1 cellular context compared by ENCODE assay signal in the genomic region with DNA sequence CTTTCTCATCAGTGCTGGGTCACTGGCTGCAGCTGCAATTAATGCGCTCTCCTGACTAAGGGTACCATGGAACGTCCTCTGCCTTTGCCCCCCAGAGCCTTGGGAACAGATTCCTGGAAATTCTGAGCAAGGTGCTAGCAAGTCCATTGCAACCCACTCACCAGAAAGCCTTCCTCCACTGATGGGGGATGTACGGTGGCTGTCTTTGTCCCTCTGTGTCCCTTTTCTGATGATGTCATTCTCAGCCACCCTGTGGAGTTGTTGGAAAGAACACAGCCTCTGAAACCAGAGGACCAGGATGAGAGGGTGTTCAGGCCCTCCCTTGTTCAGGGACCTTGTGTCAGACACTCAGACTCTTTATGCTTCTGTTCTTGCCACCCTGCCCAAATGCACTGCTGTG.
TF ChIP-seq lines count a peak whose summit lies in the region.

No MANE protein-coding gene starts in this region.

TF ChIP-seq in K562, 482 proteins besides CTCF, POLR2A, EP300 and RAD21 (continued from another document):
- TF ChIP-seq, protein P1, sequence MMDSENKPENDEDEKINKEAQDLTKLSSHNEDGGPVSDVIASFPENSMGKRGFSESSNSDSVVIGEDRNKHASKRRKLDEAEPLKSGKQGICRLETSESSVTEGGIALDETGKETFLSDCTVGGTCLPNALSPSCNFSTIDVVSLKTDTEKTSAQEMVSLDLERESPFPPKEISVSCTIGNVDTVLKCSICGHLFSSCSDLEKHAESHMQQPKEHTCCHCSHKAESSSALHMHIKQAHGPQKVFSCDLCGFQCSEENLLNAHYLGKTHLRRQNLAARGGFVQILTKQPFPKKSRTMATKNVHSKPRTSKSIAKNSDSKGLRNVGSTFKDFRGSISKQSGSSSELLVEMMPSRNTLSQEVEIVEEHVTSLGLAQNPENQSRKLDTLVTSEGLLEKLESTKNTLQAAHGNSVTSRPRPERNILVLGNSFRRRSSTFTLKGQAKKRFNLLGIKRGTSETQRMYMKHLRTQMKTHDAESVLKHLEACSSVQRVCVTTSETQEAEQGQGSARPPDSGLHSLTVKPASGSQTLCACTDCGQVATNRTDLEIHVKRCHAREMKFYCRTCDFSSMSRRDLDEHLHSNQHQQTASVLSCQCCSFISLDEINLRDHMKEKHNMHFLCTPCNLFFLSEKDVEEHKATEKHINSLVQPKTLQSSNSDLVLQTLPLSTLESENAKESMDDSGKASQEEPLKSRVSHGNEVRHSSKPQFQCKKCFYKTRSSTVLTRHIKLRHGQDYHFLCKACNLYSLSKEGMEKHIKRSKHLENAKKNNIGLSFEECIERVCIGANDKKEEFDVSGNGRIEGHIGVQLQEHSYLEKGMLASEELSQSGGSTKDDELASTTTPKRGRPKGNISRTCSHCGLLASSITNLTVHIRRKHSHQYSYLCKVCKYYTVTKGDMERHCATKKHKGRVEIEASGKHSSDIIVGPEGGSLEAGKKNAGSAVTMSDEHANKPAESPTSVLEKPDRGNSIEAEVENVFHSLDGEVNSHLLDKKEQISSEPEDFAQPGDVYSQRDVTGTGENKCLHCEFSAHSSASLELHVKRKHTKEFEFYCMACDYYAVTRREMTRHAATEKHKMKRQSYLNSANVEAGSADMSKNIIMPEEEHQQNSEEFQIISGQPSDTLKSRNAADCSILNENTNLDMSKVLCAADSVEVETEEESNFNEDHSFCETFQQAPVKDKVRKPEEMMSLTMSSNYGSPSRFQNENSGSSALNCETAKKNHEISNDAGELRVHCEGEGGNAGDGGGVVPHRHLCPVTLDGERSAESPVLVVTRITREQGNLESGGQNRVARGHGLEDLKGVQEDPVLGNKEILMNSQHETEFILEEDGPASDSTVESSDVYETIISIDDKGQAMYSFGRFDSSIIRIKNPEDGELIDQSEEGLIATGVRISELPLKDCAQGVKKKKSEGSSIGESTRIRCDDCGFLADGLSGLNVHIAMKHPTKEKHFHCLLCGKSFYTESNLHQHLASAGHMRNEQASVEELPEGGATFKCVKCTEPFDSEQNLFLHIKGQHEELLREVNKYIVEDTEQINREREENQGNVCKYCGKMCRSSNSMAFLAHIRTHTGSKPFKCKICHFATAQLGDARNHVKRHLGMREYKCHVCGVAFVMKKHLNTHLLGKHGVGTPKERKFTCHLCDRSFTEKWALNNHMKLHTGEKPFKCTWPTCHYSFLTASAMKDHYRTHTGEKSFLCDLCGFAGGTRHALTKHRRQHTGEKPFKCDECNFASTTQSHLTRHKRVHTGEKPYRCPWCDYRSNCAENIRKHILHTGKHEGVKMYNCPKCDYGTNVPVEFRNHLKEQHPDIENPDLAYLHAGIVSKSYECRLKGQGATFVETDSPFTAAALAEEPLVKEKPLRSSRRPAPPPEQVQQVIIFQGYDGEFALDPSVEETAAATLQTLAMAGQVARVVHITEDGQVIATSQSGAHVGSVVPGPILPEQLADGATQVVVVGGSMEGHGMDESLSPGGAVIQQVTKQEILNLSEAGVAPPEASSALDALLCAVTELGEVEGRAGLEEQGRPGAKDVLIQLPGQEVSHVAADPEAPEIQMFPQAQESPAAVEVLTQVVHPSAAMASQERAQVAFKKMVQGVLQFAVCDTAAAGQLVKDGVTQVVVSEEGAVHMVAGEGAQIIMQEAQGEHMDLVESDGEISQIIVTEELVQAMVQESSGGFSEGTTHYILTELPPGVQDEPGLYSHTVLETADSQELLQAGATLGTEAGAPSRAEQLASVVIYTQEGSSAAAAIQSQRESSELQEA (IDR thresholded peaks at IDR 0.05; ENCODE audit: low read depth) = peak; percentile 75
- TF ChIP-seq ZNF217 (CRISPR knock-in tag; IDR thresholded peaks at IDR 0.05) (no peak), ILK (tag; IDR thresholded peaks at IDR 0.05; ENCODE audit: borderline replicate concordance, low read depth) (no peak), SUPT5H (IDR thresholded peaks at IDR 0.05) (no peak), HDAC2 (IDR thresholded peaks at IDR 0.05) (no peak), RHOXF2B (CRISPR knock-in tag; conservative IDR thresholded peaks at IDR 0.05) (no peak), ZNF764 (CRISPR knock-in tag; IDR thresholded peaks at IDR 0.05; ENCODE audit: low read depth) (no peak), ATF7 (IDR thresholded peaks at IDR 0.05) (peak; percentile 83), CBX1 (IDR thresholded peaks at IDR 0.05; ENCODE audit: low read depth) (no peak), ELF2 (CRISPR knock-in tag; IDR thresholded peaks at IDR 0.05) (no peak), ZKSCAN1 (IDR thresholded peaks at IDR 0.05; ENCODE audit: low read depth, low read length) (no peak), ZKSCAN3 (CRISPR knock-in tag; IDR thresholded peaks at IDR 0.05) (no peak), ZNF232 (CRISPR knock-in tag; IDR thresholded peaks at IDR 0.05) (no peak), OTX1 (CRISPR knock-in tag; IDR thresholded peaks at IDR 0.05) (no peak), NFRKB (IDR thresholded peaks at IDR 0.05; ENCODE audit: low read depth) (peak; percentile 42; the same call in 1 of the 2 replicates), CREB1 (IDR thresholded peaks at IDR 0.05) (peak; percentile 49; the same call in 1 of the 2 replicates), CREB1 (CRISPR knock-in tag; IDR thresholded peaks at IDR 0.05) (peak; percentile 77), ZNF347 (CRISPR knock-in tag; IDR thresholded peaks at IDR 0.05; ENCODE audit: low read depth) (no peak), CXXC5 (CRISPR knock-in tag; IDR thresholded peaks at IDR 0.05) (0 out of 2 replicates have a peak, but pooled peaks have one; percentile 9), JUND (IDR thresholded peaks at IDR 0.05; ENCODE audit: borderline replicate concordance, low read depth, low read length) (peak; percentile 44; the same call in 1 of the 2 replicates), JUND (tag; IDR thresholded peaks at IDR 0.05; ENCODE audit: borderline replicate concordance, low read depth, low read length) (peak; percentile 43; the same call in 1 of the 3 replicates), FOXK2 (conservative IDR thresholded peaks at IDR 0.05 in 1 of 2, IDR thresholded peaks at IDR 0.05 in 1 of 2; ENCODE audit: low read depth in 2 of 2) (0 out of 4 replicates have a peak, but pooled peaks of 1 of the 2 experiments have one; percentile 38), LCOR (CRISPR knock-in tag; IDR thresholded peaks at IDR 0.05) (no peak), NFIX (CRISPR knock-in tag; IDR thresholded peaks at IDR 0.05; ENCODE audit: low read depth) (no peak), KDM4B (IDR thresholded peaks at IDR 0.05; ENCODE audit: borderline replicate concordance in 2 of 2, low read depth in 1 of 2) (no peak)
- TF ChIP-seq, protein P2, sequence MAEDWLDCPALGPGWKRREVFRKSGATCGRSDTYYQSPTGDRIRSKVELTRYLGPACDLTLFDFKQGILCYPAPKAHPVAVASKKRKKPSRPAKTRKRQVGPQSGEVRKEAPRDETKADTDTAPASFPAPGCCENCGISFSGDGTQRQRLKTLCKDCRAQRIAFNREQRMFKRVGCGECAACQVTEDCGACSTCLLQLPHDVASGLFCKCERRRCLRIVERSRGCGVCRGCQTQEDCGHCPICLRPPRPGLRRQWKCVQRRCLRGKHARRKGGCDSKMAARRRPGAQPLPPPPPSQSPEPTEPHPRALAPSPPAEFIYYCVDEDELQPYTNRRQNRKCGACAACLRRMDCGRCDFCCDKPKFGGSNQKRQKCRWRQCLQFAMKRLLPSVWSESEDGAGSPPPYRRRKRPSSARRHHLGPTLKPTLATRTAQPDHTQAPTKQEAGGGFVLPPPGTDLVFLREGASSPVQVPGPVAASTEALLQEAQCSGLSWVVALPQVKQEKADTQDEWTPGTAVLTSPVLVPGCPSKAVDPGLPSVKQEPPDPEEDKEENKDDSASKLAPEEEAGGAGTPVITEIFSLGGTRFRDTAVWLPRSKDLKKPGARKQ (CRISPR knock-in tag; IDR thresholded peaks at IDR 0.05) = no peak
- TF ChIP-seq, protein P3, sequence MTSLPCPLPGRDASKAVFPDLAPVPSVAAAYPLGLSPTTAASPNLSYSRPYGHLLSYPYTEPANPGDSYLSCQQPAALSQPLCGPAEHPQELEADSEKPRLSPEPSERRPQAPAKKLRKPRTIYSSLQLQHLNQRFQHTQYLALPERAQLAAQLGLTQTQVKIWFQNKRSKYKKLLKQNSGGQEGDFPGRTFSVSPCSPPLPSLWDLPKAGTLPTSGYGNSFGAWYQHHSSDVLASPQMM (CRISPR knock-in tag; IDR thresholded peaks at IDR 0.05) = no peak
- TF ChIP-seq, protein P4, sequence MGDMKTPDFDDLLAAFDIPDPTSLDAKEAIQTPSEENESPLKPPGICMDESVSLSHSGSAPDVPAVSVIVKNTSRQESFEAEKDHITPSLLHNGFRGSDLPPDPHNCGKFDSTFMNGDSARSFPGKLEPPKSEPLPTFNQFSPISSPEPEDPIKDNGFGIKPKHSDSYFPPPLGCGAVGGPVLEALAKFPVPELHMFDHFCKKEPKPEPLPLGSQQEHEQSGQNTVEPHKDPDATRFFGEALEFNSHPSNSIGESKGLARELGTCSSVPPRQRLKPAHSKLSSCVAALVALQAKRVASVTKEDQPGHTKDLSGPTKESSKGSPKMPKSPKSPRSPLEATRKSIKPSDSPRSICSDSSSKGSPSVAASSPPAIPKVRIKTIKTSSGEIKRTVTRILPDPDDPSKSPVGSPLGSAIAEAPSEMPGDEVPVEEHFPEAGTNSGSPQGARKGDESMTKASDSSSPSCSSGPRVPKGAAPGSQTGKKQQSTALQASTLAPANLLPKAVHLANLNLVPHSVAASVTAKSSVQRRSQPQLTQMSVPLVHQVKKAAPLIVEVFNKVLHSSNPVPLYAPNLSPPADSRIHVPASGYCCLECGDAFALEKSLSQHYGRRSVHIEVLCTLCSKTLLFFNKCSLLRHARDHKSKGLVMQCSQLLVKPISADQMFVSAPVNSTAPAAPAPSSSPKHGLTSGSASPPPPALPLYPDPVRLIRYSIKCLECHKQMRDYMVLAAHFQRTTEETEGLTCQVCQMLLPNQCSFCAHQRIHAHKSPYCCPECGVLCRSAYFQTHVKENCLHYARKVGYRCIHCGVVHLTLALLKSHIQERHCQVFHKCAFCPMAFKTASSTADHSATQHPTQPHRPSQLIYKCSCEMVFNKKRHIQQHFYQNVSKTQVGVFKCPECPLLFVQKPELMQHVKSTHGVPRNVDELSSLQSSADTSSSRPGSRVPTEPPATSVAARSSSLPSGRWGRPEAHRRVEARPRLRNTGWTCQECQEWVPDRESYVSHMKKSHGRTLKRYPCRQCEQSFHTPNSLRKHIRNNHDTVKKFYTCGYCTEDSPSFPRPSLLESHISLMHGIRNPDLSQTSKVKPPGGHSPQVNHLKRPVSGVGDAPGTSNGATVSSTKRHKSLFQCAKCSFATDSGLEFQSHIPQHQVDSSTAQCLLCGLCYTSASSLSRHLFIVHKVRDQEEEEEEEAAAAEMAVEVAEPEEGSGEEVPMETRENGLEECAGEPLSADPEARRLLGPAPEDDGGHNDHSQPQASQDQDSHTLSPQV (IDR thresholded peaks at IDR 0.05) = peak; percentile 43; the same call in 1 of the 2 replicates
TF ChIP-seq in K562: peak in this region for 17.
